Comparison of ENCODE assay signal across 1 cellular context in the genomic region with DNA sequence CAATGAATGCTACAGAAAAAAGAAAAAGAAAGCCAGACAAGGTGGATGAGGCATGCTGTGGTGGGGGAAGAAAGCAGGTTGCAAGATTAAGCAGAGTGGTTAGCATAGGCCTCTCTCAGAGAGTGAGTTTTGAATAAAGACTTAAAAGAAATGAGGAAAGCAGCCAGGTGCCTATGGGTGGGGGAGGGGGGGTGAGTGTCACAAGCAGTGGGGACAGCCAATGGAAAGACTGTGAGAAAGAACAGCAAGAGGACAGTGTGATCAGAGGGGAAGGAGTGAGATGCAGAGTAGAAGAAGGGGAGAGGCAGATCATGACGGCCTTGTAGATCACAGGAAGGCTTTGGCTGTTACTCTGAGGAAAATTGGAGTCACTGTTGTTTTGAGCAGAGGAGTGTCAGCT.
TF ChIP-seq lines count a peak whose summit lies in the region.

No MANE protein-coding gene starts in this region.

TF ChIP-seq in GM23338, 12 proteins besides CTCF, POLR2A, EP300 and RAD21 (continued from another document):
- TF ChIP-seq, protein P1, sequence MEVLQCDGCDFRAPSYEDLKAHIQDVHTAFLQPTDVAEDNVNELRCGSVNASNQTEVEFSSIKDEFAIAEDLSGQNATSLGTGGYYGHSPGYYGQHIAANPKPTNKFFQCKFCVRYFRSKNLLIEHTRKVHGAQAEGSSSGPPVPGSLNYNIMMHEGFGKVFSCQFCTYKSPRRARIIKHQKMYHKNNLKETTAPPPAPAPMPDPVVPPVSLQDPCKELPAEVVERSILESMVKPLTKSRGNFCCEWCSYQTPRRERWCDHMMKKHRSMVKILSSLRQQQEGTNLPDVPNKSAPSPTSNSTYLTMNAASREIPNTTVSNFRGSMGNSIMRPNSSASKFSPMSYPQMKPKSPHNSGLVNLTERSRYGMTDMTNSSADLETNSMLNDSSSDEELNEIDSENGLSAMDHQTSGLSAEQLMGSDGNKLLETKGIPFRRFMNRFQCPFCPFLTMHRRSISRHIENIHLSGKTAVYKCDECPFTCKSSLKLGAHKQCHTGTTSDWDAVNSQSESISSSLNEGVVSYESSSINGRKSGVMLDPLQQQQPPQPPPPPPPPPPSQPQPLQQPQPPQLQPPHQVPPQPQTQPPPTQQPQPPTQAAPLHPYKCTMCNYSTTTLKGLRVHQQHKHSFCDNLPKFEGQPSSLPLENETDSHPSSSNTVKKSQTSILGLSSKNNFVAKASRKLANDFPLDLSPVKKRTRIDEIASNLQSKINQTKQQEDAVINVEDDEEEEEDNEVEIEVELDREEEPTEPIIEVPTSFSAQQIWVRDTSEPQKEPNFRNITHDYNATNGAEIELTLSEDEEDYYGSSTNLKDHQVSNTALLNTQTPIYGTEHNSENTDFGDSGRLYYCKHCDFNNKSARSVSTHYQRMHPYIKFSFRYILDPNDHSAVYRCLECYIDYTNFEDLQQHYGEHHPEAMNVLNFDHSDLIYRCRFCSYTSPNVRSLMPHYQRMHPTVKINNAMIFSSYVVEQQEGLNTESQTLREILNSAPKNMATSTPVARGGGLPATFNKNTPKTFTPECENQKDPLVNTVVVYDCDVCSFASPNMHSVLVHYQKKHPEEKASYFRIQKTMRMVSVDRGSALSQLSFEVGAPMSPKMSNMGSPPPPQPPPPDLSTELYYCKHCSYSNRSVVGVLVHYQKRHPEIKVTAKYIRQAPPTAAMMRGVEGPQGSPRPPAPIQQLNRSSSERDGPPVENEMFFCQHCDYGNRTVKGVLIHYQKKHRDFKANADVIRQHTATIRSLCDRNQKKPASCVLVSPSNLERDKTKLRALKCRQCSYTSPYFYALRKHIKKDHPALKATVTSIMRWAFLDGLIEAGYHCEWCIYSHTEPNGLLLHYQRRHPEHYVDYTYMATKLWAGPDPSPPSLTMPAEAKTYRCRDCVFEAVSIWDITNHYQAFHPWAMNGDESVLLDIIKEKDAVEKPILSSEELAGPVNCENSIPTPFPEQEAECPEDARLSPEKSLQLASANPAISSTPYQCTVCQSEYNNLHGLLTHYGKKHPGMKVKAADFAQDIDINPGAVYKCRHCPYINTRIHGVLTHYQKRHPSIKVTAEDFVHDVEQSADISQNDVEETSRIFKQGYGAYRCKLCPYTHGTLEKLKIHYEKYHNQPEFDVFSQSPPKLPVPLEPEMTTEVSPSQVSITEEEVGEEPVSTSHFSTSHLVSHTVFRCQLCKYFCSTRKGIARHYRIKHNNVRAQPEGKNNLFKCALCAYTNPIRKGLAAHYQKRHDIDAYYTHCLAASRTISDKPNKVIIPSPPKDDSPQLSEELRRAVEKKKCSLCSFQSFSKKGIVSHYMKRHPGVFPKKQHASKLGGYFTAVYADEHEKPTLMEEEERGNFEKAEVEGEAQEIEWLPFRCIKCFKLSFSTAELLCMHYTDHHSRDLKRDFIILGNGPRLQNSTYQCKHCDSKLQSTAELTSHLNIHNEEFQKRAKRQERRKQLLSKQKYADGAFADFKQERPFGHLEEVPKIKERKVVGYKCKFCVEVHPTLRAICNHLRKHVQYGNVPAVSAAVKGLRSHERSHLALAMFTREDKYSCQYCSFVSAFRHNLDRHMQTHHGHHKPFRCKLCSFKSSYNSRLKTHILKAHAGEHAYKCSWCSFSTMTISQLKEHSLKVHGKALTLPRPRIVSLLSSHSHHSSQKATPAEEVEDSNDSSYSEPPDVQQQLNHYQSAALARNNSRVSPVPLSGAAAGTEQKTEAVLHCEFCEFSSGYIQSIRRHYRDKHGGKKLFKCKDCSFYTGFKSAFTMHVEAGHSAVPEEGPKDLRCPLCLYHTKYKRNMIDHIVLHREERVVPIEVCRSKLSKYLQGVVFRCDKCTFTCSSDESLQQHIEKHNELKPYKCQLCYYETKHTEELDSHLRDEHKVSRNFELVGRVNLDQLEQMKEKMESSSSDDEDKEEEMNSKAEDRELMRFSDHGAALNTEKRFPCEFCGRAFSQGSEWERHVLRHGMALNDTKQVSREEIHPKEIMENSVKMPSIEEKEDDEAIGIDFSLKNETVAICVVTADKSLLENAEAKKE (CRISPR knock-in tag; IDR thresholded peaks at IDR 0.05) = no peak
